In genomic region chr1:155990340-155990739, GRCh38 we compare ENCODE assay signal across 15 cellular contexts. TPM values are rescaled to one million over a fixed set of nuclear protein-coding genes. Genes with fewer than 3 reads are reported as not detected.
"Had no signal": no experiment of that assay in that cellular context is flagged by ENCODE, and none has a peak within 500 bp of the region (broad histone marks: within the 10 kb centered on the region; RNA-seq: fewer than 3 reads in every experiment).

No MANE protein-coding gene starts in this region.

- H3K4me3 ChIP-seq: lower lobe of right lung had no signal

- H3K9me3 ChIP-seq: lower lobe of right lung had no signal

- H3K27ac ChIP-seq: lower lobe of right lung, VCaP had no signal

- H3K36me3 ChIP-seq: lower lobe of right lung had no signal

- H3K4me3 Mint-ChIP-seq: activated CD4-positive, alpha-beta memory T cell treated with anti-CD3 and anti-CD28 coated beads, Interleukin-2, amount 10 ng/mL, durations not matched to agents 7 days and 5 days; activated CD4-positive, alpha-beta T cell treated with anti-CD3 and anti-CD28 coated beads for 36 hours; activated naive CD4-positive, alpha-beta T cell treated with anti-CD3 and anti-CD28 coated beads for 36 hours; activated T-helper 1 cell treated with anti-CD3 and anti-CD28 coated beads, Interleukin-12 subunit alpha, Interleukin-12 subunit beta, Interleukin-2, Interleukin-4 antibody, amounts not matched to agents 30 ng/mL and 10 ng/mL and 1 ng/mL, durations not matched to agents 14 hours and 24 hours and 36 hours; stimulated activated naive CD8-positive, alpha-beta T cell treated with anti-CD3 and anti-CD28 coated beads, Interleukin-15, Interleukin-2, amounts not matched to agents 100 ng/mL and 50 ng/mL, for 24 hours had no signal

- H3K27ac Mint-ChIP-seq: activated CD4-positive, alpha-beta memory T cell treated with anti-CD3 and anti-CD28 coated beads, Interleukin-2, amount 10 ng/mL, durations not matched to agents 7 days and 5 days; activated CD4-positive, alpha-beta T cell treated with anti-CD3 and anti-CD28 coated beads for 36 hours; activated naive CD4-positive, alpha-beta T cell treated with anti-CD3 and anti-CD28 coated beads for 36 hours; activated T-helper 1 cell treated with anti-CD3 and anti-CD28 coated beads, Interleukin-12 subunit alpha, Interleukin-12 subunit beta, Interleukin-2, Interleukin-4 antibody, amounts not matched to agents 30 ng/mL and 10 ng/mL and 1 ng/mL, durations not matched to agents 14 hours and 24 hours and 36 hours had no signal

- H3K9me3 Mint-ChIP-seq: activated CD4-positive, alpha-beta memory T cell treated with anti-CD3 and anti-CD28 coated beads, Interleukin-2, amount 10 ng/mL, durations not matched to agents 7 days and 5 days; activated naive CD4-positive, alpha-beta T cell treated with anti-CD3 and anti-CD28 coated beads for 36 hours; activated T-helper 1 cell treated with anti-CD3 and anti-CD28 coated beads, Interleukin-12 subunit alpha, Interleukin-12 subunit beta, Interleukin-2, Interleukin-4 antibody, amounts not matched to agents 30 ng/mL and 10 ng/mL and 1 ng/mL, durations not matched to agents 14 hours and 24 hours and 36 hours; stimulated activated naive CD8-positive, alpha-beta T cell treated with anti-CD3 and anti-CD28 coated beads, Interleukin-15, Interleukin-2, amounts not matched to agents 100 ng/mL and 50 ng/mL, for 24 hours had no signal

- H3K27me3 Mint-ChIP-seq: activated CD4-positive, alpha-beta memory T cell treated with anti-CD3 and anti-CD28 coated beads, Interleukin-2, amount 10 ng/mL, durations not matched to agents 7 days and 5 days; activated CD4-positive, alpha-beta T cell treated with anti-CD3 and anti-CD28 coated beads for 36 hours; stimulated activated naive CD8-positive, alpha-beta T cell treated with anti-CD3 and anti-CD28 coated beads, Interleukin-15, Interleukin-2, amounts not matched to agents 100 ng/mL and 50 ng/mL, for 24 hours had no signal

- DNase-seq: activated CD4-positive, alpha-beta memory T cell treated with anti-CD3 and anti-CD28 coated beads, Interleukin-2, amount 10 ng/mL, durations not matched to agents 7 days and 5 days; activated CD4-positive, alpha-beta T cell treated with anti-CD3 and anti-CD28 coated beads for 36 hours; activated naive CD4-positive, alpha-beta T cell treated with anti-CD3 and anti-CD28 coated beads for 36 hours; effector memory CD4-positive, alpha-beta T cell; lower lobe of right lung; posterior cingulate gyrus; right cardiac atrium; stimulated activated CD4-positive, alpha-beta T cell treated with anti-CD3 and anti-CD28 coated beads, Interleukin-2, amount 100 ng/mL, for 24 hours; T1000 had no signal

RNA-seq across cellular contexts. Expression of gene RXFP4, which starts 48.9 kb away (rescaled TPM):
- total RNA-seq: activated CD4-positive, alpha-beta memory T cell treated with anti-CD3 and anti-CD28 coated beads, Interleukin-2, amount 10 ng/mL, durations not matched to agents 7 days and 5 days; activated CD4-positive, alpha-beta T cell treated with anti-CD3 and anti-CD28 coated beads for 36 hours; kidney epithelial cell; lower lobe of right lung; right cardiac atrium; temporal lobe; ureter had no signal
- polyA plus RNA-seq: right cardiac atrium had no signal
